In the genomic region with DNA sequence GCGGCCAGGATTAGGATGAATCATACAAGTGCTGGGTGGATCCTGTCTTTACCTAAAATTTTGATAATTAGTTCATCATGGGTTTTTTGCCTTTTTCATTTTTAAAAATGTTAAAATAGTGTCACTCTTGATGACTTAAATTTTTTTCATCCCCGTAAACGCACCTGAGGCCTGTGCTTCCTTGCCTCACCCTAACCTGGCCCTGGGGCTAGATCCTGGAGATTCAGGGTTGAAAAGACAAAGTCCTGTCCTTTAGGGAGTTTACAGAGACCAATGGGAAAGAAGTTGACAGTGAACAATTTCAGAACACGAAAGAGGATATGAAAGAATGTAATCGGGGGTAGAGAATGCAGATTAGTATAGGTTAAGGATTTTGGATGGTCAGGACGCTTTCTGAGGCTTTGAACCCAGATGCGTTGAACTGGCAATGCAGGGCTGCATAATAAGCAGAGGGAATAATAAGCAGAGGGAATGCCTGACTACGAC, we compare ENCODE assay signal across 1 cellular context.
TF ChIP-seq lines count a peak whose summit lies in the region.

No MANE protein-coding gene starts in this region.

TF ChIP-seq in K562, 482 proteins besides CTCF, POLR2A, EP300 and RAD21 (continued from another document and continues in another):
- no peak for TF ChIP-seq AFF1 (IDR thresholded peaks at IDR 0.05; ENCODE audit: low read depth in 1 of 2, partially characterized antibody in 2 of 2)
- TF ChIP-seq, protein P1, sequence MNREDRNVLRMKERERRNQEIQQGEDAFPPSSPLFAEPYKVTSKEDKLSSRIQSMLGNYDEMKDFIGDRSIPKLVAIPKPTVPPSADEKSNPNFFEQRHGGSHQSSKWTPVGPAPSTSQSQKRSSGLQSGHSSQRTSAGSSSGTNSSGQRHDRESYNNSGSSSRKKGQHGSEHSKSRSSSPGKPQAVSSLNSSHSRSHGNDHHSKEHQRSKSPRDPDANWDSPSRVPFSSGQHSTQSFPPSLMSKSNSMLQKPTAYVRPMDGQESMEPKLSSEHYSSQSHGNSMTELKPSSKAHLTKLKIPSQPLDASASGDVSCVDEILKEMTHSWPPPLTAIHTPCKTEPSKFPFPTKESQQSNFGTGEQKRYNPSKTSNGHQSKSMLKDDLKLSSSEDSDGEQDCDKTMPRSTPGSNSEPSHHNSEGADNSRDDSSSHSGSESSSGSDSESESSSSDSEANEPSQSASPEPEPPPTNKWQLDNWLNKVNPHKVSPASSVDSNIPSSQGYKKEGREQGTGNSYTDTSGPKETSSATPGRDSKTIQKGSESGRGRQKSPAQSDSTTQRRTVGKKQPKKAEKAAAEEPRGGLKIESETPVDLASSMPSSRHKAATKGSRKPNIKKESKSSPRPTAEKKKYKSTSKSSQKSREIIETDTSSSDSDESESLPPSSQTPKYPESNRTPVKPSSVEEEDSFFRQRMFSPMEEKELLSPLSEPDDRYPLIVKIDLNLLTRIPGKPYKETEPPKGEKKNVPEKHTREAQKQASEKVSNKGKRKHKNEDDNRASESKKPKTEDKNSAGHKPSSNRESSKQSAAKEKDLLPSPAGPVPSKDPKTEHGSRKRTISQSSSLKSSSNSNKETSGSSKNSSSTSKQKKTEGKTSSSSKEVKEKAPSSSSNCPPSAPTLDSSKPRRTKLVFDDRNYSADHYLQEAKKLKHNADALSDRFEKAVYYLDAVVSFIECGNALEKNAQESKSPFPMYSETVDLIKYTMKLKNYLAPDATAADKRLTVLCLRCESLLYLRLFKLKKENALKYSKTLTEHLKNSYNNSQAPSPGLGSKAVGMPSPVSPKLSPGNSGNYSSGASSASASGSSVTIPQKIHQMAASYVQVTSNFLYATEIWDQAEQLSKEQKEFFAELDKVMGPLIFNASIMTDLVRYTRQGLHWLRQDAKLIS (CRISPR knock-in tag; IDR thresholded peaks at IDR 0.05) = no peak
- 0 out of 4 replicates have a peak, but pooled peaks of 1 of the 2 experiments have one; percentile 19 for TF ChIP-seq SRF (CRISPR knock-in tag; IDR thresholded peaks at IDR 0.05)
- TF ChIP-seq DMBX1 (CRISPR knock-in tag; IDR thresholded peaks at IDR 0.05; ENCODE audit: borderline replicate concordance) = no peak
- TF ChIP-seq THAP7 (CRISPR knock-in tag; IDR thresholded peaks at IDR 0.05) = 0 out of 2 replicates have a peak, but pooled peaks have one; percentile 33
- TF ChIP-seq ELK1 (CRISPR knock-in tag; IDR thresholded peaks at IDR 0.05) = no peak
- TF ChIP-seq, protein P2, sequence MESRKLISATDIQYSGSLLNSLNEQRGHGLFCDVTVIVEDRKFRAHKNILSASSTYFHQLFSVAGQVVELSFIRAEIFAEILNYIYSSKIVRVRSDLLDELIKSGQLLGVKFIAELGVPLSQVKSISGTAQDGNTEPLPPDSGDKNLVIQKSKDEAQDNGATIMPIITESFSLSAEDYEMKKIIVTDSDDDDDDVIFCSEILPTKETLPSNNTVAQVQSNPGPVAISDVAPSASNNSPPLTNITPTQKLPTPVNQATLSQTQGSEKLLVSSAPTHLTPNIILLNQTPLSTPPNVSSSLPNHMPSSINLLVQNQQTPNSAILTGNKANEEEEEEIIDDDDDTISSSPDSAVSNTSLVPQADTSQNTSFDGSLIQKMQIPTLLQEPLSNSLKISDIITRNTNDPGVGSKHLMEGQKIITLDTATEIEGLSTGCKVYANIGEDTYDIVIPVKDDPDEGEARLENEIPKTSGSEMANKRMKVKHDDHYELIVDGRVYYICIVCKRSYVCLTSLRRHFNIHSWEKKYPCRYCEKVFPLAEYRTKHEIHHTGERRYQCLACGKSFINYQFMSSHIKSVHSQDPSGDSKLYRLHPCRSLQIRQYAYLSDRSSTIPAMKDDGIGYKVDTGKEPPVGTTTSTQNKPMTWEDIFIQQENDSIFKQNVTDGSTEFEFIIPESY (CRISPR knock-in tag; IDR thresholded peaks at IDR 0.05) = no peak
- no peak for TF ChIP-seq KDM5B (IDR thresholded peaks at IDR 0.05; ENCODE audit: insufficient replicate concordance, low read depth, low read length)
- 0 out of 2 replicates have a peak, but pooled peaks have one; percentile 1 for TF ChIP-seq MXI1 (IDR thresholded peaks at IDR 0.05; ENCODE audit: low read depth, low read length)
- no peak for TF ChIP-seq REST (CRISPR knock-in tag; IDR thresholded peaks at IDR 0.05; ENCODE audit: low read depth)
- TF ChIP-seq MTA1 (IDR thresholded peaks at IDR 0.05; ENCODE audit: borderline replicate concordance) = peak; percentile 13; the same call in 1 of the 2 replicates
- 0 out of 2 replicates have a peak, but pooled peaks have one; percentile 17 for TF ChIP-seq TRIM28 (IDR thresholded peaks at IDR 0.05)
- TF ChIP-seq, protein P3, sequence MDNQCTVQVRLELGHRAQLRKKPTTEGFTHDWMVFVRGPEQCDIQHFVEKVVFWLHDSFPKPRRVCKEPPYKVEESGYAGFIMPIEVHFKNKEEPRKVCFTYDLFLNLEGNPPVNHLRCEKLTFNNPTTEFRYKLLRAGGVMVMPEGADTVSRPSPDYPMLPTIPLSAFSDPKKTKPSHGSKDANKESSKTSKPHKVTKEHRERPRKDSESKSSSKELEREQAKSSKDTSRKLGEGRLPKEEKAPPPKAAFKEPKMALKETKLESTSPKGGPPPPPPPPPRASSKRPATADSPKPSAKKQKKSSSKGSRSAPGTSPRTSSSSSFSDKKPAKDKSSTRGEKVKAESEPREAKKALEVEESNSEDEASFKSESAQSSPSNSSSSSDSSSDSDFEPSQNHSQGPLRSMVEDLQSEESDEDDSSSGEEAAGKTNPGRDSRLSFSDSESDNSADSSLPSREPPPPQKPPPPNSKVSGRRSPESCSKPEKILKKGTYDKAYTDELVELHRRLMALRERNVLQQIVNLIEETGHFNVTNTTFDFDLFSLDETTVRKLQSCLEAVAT (IDR thresholded peaks at IDR 0.05) = peak; percentile 36 to 65; a peak in 3 of 4 replicates
- no peak for TF ChIP-seq PHB (CRISPR knock-in tag; IDR thresholded peaks at IDR 0.05)
- peak; percentile 87 for TF ChIP-seq ATF3 (IDR thresholded peaks at IDR 0.05)
- no peak for TF ChIP-seq ATF3 (CRISPR knock-in tag; conservative IDR thresholded peaks at IDR 0.05)
- no peak for TF ChIP-seq IRF9 (tag; IDR thresholded peaks at IDR 0.05)
- TF ChIP-seq POLR2H (tag; IDR thresholded peaks at IDR 0.05; ENCODE audit: low read depth) = no peak
- TF ChIP-seq, protein P4, sequence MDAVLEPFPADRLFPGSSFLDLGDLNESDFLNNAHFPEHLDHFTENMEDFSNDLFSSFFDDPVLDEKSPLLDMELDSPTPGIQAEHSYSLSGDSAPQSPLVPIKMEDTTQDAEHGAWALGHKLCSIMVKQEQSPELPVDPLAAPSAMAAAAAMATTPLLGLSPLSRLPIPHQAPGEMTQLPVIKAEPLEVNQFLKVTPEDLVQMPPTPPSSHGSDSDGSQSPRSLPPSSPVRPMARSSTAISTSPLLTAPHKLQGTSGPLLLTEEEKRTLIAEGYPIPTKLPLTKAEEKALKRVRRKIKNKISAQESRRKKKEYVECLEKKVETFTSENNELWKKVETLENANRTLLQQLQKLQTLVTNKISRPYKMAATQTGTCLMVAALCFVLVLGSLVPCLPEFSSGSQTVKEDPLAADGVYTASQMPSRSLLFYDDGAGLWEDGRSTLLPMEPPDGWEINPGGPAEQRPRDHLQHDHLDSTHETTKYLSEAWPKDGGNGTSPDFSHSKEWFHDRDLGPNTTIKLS (IDR thresholded peaks at IDR 0.05; ENCODE audit: borderline replicate concordance, low read depth) = no peak
- no peak for TF ChIP-seq MEF2D (tag; conservative IDR thresholded peaks at IDR 0.05; ENCODE audit: low read depth)
- no peak for TF ChIP-seq MAFK (IDR thresholded peaks at IDR 0.05; ENCODE audit: low read length)
- TF ChIP-seq, protein P5, sequence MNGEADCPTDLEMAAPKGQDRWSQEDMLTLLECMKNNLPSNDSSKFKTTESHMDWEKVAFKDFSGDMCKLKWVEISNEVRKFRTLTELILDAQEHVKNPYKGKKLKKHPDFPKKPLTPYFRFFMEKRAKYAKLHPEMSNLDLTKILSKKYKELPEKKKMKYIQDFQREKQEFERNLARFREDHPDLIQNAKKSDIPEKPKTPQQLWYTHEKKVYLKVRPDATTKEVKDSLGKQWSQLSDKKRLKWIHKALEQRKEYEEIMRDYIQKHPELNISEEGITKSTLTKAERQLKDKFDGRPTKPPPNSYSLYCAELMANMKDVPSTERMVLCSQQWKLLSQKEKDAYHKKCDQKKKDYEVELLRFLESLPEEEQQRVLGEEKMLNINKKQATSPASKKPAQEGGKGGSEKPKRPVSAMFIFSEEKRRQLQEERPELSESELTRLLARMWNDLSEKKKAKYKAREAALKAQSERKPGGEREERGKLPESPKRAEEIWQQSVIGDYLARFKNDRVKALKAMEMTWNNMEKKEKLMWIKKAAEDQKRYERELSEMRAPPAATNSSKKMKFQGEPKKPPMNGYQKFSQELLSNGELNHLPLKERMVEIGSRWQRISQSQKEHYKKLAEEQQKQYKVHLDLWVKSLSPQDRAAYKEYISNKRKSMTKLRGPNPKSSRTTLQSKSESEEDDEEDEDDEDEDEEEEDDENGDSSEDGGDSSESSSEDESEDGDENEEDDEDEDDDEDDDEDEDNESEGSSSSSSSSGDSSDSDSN (IDR thresholded peaks at IDR 0.05; ENCODE audit: borderline replicate concordance in 1 of 2, low read depth in 2 of 2, low read length in 2 of 2) = no peak
- TF ChIP-seq HDGF (IDR thresholded peaks at IDR 0.05) = peak; percentile 88; the same call in 1 of the 2 replicates
- TF ChIP-seq ARID2 (IDR thresholded peaks at IDR 0.05) = peak; percentile 51; the same call in 1 of the 2 replicates
